20 cellular contexts compared by ENCODE assay signal in genomic region chr11:47592970-47593369, GRCh38. TPM values are rescaled to one million over a fixed set of nuclear protein-coding genes. Genes with fewer than 3 reads are reported as not detected.
"Had no signal": no experiment of that assay in that cellular context is flagged by ENCODE, and none has a peak within 500 bp of the region (broad histone marks: within the 10 kb centered on the region; RNA-seq: fewer than 3 reads in every experiment).

No MANE protein-coding gene starts in this region.

- DNase-seq: activated CD4-positive, alpha-beta T cell treated with anti-CD3 and anti-CD28 coated beads, Interleukin-2, amount 50 U/mL, for 48 hours; activated CD8-positive, alpha-beta memory T cell treated with anti-CD3 and anti-CD28 coated beads, Interleukin-2, amount 10 ng/mL, durations not matched to agents 7 days and 5 days; activated gamma-delta T cell; activated naive CD8-positive, alpha-beta T cell treated with anti-CD3 and anti-CD28 coated beads, Interleukin-2, amount 10 ng/mL, durations not matched to agents 7 days and 5 days; activated T-cell treated with anti-CD3 and anti-CD28 coated beads, Interleukin-2, amount 50 U/mL, for 24 hours; colonic mucosa; effector CD8-positive, alpha-beta T cell; lower lobe of right lung; naive thymus-derived CD4-positive, alpha-beta T cell; ovary; stimulated activated CD4-positive, alpha-beta T cell treated with anti-CD3 and anti-CD28 coated beads, Interleukin-4, amount 100 ng/mL, for 1 hour; stimulated activated CD8-positive, alpha-beta memory T cell treated with anti-CD3 and anti-CD28 coated beads, Interleukin-4, amount 100 ng/mL, for 48 hours had no signal

- ATAC-seq: activated CD4-positive, CD25-positive, alpha-beta regulatory T cell treated with anti-CD3 and anti-CD28 coated beads, Interleukin-2, amount 50 U/mL, for 24 hours; activated CD8-positive, alpha-beta memory T cell treated with anti-CD3 and anti-CD28 coated beads, Interleukin-2, amount 10 ng/mL, durations not matched to agents 7 days and 5 days; gastroesophageal sphincter; lower lobe of right lung had no signal

- H3K36me3 Mint-ChIP-seq: activated CD8-positive, alpha-beta memory T cell treated with anti-CD3 and anti-CD28 coated beads, Interleukin-2, amount 10 ng/mL, durations not matched to agents 7 days and 5 days; activated naive CD8-positive, alpha-beta T cell treated with anti-CD3 and anti-CD28 coated beads, Interleukin-2, amount 10 ng/mL, durations not matched to agents 7 days and 5 days; naive thymus-derived CD4-positive, alpha-beta T cell had no signal

- H3K4me3 ChIP-seq: ascending aorta, colonic mucosa, lower lobe of right lung, ovary had no signal

- H3K36me3 ChIP-seq: ascending aorta, colonic mucosa, gastroesophageal sphincter, lower lobe of right lung, ovary, thoracic aorta had no signal

- H3K27ac ChIP-seq: ascending aorta, colonic mucosa, epithelial cell of prostate, gastroesophageal sphincter, lower lobe of right lung, ovary, thoracic aorta had no signal

- FAIRE-seq: urothelium cell line had no signal

- H3K27ac Mint-ChIP-seq: activated CD8-positive, alpha-beta memory T cell treated with anti-CD3 and anti-CD28 coated beads, Interleukin-2, amount 10 ng/mL, durations not matched to agents 7 days and 5 days; activated naive CD8-positive, alpha-beta T cell treated with anti-CD3 and anti-CD28 coated beads, Interleukin-2, amount 10 ng/mL, durations not matched to agents 7 days and 5 days; activated T-cell treated with anti-CD3 and anti-CD28 coated beads, Interleukin-2, amount 50 U/mL, for 24 hours; naive thymus-derived CD4-positive, alpha-beta T cell; stimulated activated naive CD8-positive, alpha-beta T cell treated with anti-CD3 and anti-CD28 coated beads, Interleukin-15, Interleukin-2, amounts not matched to agents 100 ng/mL and 50 ng/mL, for 24 hours had no signal

- H3K4me3 Mint-ChIP-seq: activated CD8-positive, alpha-beta memory T cell treated with anti-CD3 and anti-CD28 coated beads, Interleukin-2, amount 10 ng/mL, durations not matched to agents 7 days and 5 days; activated T-cell treated with anti-CD3 and anti-CD28 coated beads, Interleukin-2, amount 50 U/mL, for 24 hours; stimulated activated naive CD8-positive, alpha-beta T cell treated with anti-CD3 and anti-CD28 coated beads, Interleukin-15, Interleukin-2, amounts not matched to agents 100 ng/mL and 50 ng/mL, for 24 hours had no signal

- H3K9me3 ChIP-seq: ascending aorta, colonic mucosa, lower lobe of right lung, ovary, thoracic aorta had no signal

- H3K4me1 ChIP-seq: ascending aorta, colonic mucosa had no signal

- H3K9me3 Mint-ChIP-seq: activated naive CD8-positive, alpha-beta T cell treated with anti-CD3 and anti-CD28 coated beads, Interleukin-2, amount 10 ng/mL, durations not matched to agents 7 days and 5 days; activated T-cell treated with anti-CD3 and anti-CD28 coated beads, Interleukin-2, amount 50 U/mL, for 24 hours; naive thymus-derived CD4-positive, alpha-beta T cell; stimulated activated naive CD8-positive, alpha-beta T cell treated with anti-CD3 and anti-CD28 coated beads, Interleukin-15, Interleukin-2, amounts not matched to agents 100 ng/mL and 50 ng/mL, for 24 hours had no signal

- H3K27me3 ChIP-seq: ascending aorta, ovary had no signal

RNA-seq across cellular contexts. Expression of gene C1QTNF4, which starts 1.2 kb away (rescaled TPM):
- total RNA-seq: ascending aorta had no signal
- polyA plus RNA-seq: naive thymus-derived CD4-positive, alpha-beta T cell had no signal

RNA-seq across cellular contexts. Expression of gene FAM180B, which starts 6.5 kb away (rescaled TPM):
- total RNA-seq: activated naive CD8-positive, alpha-beta T cell treated with anti-CD3 and anti-CD28 coated beads, Interleukin-2, amount 10 ng/mL, durations not matched to agents 7 days and 5 days; ascending aorta; cardiac septum; colonic mucosa; ovary had no signal
- polyA plus RNA-seq: naive thymus-derived CD4-positive, alpha-beta T cell had no signal
